In the genomic region with DNA sequence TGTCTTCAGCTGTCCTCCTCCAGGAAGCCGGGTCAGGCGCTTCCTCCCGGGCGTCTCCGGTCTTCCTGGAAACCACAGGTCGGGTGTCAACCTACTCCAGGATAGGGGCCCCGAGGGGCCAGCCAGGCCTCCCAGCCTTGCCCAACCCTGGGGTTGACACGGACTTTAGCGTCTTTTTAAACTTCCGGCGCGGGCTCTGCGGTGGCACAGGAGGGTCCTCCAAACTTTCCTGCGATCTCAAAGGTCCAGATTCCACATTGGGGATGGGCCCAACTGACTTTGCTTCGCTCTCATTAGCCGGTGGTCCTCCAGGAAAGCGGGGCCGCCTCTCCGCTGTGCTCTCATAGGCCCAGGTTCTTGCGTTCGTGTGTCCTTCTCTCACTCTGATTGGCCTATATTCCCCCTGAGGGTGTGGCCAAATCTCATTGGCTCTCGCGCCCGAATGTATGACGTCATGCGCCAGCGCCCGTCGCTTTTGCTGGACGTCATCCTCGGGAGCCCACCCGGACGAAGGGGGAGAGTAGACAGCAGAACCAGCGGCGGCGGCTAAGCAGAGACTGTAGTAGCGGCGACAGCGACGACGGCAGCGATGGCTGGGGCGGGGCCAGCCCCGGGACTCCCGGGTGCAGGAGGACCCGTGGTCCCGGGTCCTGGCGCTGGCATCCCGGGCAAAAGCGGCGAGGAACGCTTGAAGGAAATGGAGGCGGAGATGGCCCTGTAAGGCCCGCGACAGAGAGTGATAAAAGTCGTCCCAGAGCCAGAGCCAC, we compare ENCODE assay signal across 8 cellular contexts. TPM values are rescaled to one million over a fixed set of nuclear protein-coding genes. Genes with fewer than 3 reads are reported as not detected.
DNase-seq lines count a peak whose midpoint lies in the region; ATAC-seq lines count a peak whose summit lies in the region.

RBM42 (plus strand) TSS at position 472 of the 767 bp plus-strand sequence; CDS start at position 590, 118 bp downstream.

- H3K36me3 Mint-ChIP-seq in natural killer cell treated with Interleukin-12 subunit alpha and Interleukin-12 subunit beta and Interleukin-15 and Interleukin-18, amount 100 ng/mL, for 72 hours, result peaks cover 24% of the 10 kb centered on the region

- peak within 1 kb of the TSS; percentile 85 to 98 for H3K27ac Mint-ChIP-seq in natural killer cell treated with Interleukin-12 subunit alpha and Interleukin-12 subunit beta and Interleukin-15 and Interleukin-18, amount 100 ng/mL, for 72 hours

- peaks cover 21 to 28% of the 10 kb centered on the region in 2 donors for H3K4me1 Mint-ChIP-seq in natural killer cell treated with Interleukin-12 subunit alpha and Interleukin-12 subunit beta and Interleukin-15 and Interleukin-18, amount 100 ng/mL, for 72 hours (ENCODE audit: low read depth in 2 of 2)

- peak; percentile 100 for ATAC-seq in natural killer cell treated with Interleukin-12 subunit alpha and Interleukin-12 subunit beta and Interleukin-15 and Interleukin-18, amount 100 ng/mL, for 72 hours
- ATAC-seq in stimulated activated naive CD8-positive, alpha-beta T cell treated with anti-CD3 and anti-CD28 coated beads, Interleukin-15, Interleukin-2, amounts not matched to agents 100 U/mL and 50 U/mL, for 24 hours, result peak; percentile 100

- H3K4me3 Mint-ChIP-seq in natural killer cell treated with Interleukin-12 subunit alpha and Interleukin-12 subunit beta and Interleukin-15 and Interleukin-18, amount 100 ng/mL, for 72 hours, result peak within 1 kb of the TSS; percentile 96

- H3K27me3 Mint-ChIP-seq in natural killer cell treated with Interleukin-12 subunit alpha and Interleukin-12 subunit beta and Interleukin-15 and Interleukin-18, amount 100 ng/mL, for 72 hours, result no peaks in the 10 kb centered on the region

- DNase-seq in ELF-1 (ENCODE audit: low read depth, low spot score) (peak; percentile 99), H7 (peak; percentile 99), M059J (ENCODE audit: low read depth) (peak; percentile 100), SHP77 (lab: John Stamatoyannopoulos, UW) (peak; percentile 98), fibroblast of peridontal ligament (ENCODE audit: extremely low read depth) (peak; percentile 99)
- DNase-seq in activated effector memory CD4-positive, alpha-beta T cell treated with Interleukin-2 at 50 U/mL for 16 hours, result peak; percentile 93
- DNase-seq in natural killer cell treated with Interleukin-12 subunit alpha and Interleukin-12 subunit beta and Interleukin-15 and Interleukin-18, amount 100 ng/mL, for 72 hours (ENCODE audit: low spot score), result peak; percentile 97
- peak; percentile 98 for DNase-seq in stimulated activated naive CD8-positive, alpha-beta T cell treated with anti-CD3 and anti-CD28 coated beads, Interleukin-15, Interleukin-2, amounts not matched to agents 100 U/mL and 50 U/mL, for 24 hours

- H3K27me3 ChIP-seq in H7 (ENCODE audit: control insufficient read depth, insufficient read depth, low read length), result no peaks in the 10 kb centered on the region

- peaks cover 21% of the 10 kb centered on the region for H3K36me3 ChIP-seq in H7 (replicated peaks; ENCODE audit: control insufficient read depth, insufficient read depth, low read length)

- H3K9me3 Mint-ChIP-seq in natural killer cell treated with Interleukin-12 subunit alpha and Interleukin-12 subunit beta and Interleukin-15 and Interleukin-18, amount 100 ng/mL, for 72 hours, result no peaks in the 10 kb centered on the region

- H3K4me3 ChIP-seq in H7 (ENCODE audit: insufficient read depth, low read depth, low read length), result peak within 1 kb of the TSS; percentile 88

RNA-seq across cellular contexts. Expression of gene RBM42, which starts in this region (rescaled TPM):
- total RNA-seq in H7 (2014; rRNA removed; shearing (Covaris generic)), result 75.0 and 81.4 TPM in 2 replicates
- total RNA-seq in M059J (2014; rRNA removed; shearing (Covaris generic)), result 97.1 and 128 TPM in 2 replicates
- total RNA-seq in natural killer cell treated with Interleukin-12 subunit alpha and Interleukin-12 subunit beta and Interleukin-15 and Interleukin-18, amount 100 ng/mL, for 72 hours, result 100 to 1,000 TPM; 109 to 110 TPM

Comparison
In these comparisons a context has a peak if more than half of its experiments do, and no peak if none do; other contexts are left out.
1. Peak in every context shown above with its lines: DNase-seq, ATAC-seq and H3K4me3 ChIP-seq.